16 cellular contexts compared by ENCODE assay signal in the genomic region with DNA sequence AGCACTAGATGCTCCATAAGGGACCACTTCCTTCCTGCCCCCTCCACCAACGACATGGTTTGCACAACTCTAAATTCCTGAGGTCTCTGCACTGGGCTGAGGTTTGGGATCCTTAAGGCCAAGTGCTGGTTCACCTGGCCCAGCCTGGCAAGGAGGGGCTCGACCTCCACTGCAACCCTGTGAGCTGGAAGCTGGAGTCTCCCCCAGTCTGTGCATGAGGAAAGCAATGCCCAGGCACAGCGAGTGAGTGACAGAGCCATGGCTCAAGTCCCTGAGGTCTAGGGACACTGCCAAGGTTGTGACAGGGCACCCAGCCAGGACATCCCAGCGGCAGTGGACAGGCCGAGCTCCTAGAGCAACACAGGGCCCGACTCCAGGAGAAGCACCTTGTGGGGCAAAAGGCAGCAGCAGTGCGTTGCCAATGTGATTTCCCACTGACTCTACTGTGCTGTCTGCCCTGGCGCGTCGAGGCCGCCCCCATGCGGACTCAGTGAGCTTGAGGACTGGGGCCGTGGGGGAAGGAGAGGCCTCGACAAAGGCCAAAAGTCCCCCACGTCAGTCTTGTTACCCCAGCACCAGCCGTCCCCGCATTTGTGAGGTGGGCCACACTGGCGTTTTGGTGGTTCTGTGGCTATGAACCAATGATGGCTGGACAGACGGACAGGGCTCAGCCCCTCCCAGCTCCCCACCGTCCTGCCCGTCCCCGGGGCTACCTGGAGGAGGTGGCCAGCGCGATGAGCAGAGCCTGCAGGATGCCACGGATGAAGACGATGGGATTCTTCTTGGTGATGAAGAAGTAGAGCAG. TPM values are rescaled to one million over a fixed set of nuclear protein-coding genes. Genes with fewer than 3 reads are reported as not detected.
DNase-seq lines count a peak whose midpoint lies in the region; ATAC-seq and TF ChIP-seq lines count a peak whose summit lies in the region.
"Had no signal": no experiment of that assay in that cellular context is flagged by ENCODE, and none has a peak within 500 bp of the region (broad histone marks: within the 10 kb centered on the region; RNA-seq: fewer than 3 reads in every experiment).

No MANE protein-coding gene starts in this region.

- H3K9me1 ChIP-seq in IMR-90 (ENCODE audit: insufficient read depth, low read length) = peaks cover 23% of the 10 kb centered on the region

- no peak overlapping the region; the same call in 1 of the 2 replicates for H2BK20ac ChIP-seq in IMR-90 (ENCODE audit: low read depth, low read length)

- H2BK15ac ChIP-seq in IMR-90 (ENCODE audit: low read depth, low read length) = 0 out of 3 replicates have a peak overlapping the region, but pooled peaks have one; percentile 7

- peaks cover 15% of the 10 kb centered on the region for H3K4me1 ChIP-seq in IMR-90 (ENCODE audit: control insufficient read depth, insufficient read depth, low read length)

- peaks cover 1% of the 10 kb centered on the region; the same call in 1 of the 2 replicates for H3K36me3 ChIP-seq in IMR-90 (ENCODE audit: control insufficient read depth, insufficient read depth, low read length)

- H4K20me1 ChIP-seq in IMR-90 (ENCODE audit: insufficient read depth, low read length) = no peaks in the 10 kb centered on the region

- no peak for TF ChIP-seq RAD21 in IMR-90 (IDR thresholded peaks at IDR 0.05; ENCODE audit: low read length)

- no peak overlapping the region for H3K18ac ChIP-seq in IMR-90 (ENCODE audit: low read depth, low read length)

- no peak for TF ChIP-seq POLR2A in IMR-90 (IDR thresholded peaks at IDR 0.05; ENCODE audit: low read depth, low read length)

- peak overlapping the region; percentile 66 for H2AK5ac ChIP-seq in IMR-90 (ENCODE audit: low read depth, low read length)

- H3K14ac ChIP-seq in IMR-90 (replicated peaks; ENCODE audit: low read depth, low read length) = peak overlapping the region; percentile 25; the same call in 1 of the 2 replicates

- TF ChIP-seq CTCF in IMR-90 (conservative IDR thresholded peaks at IDR 0.05; ENCODE audit: low read depth, low read length) = no peak
- no peak for TF ChIP-seq CTCF in astrocyte of the cerebellum (IDR thresholded peaks at IDR 0.05; ENCODE audit: low read depth, low read length, missing control alignments)

- H2BK120ac ChIP-seq in IMR-90 (ENCODE audit: low read depth, low read length) = peak overlapping the region; percentile 34; the same call in 1 of the 2 replicates

- H3K23ac ChIP-seq in IMR-90 (ENCODE audit: low read depth, low read length) = no peak overlapping the region

- H2BK5ac ChIP-seq in IMR-90 (ENCODE audit: low read depth, low read length, poor library complexity, severe bottlenecking) = no peak overlapping the region

- no peak overlapping the region for H3K9ac ChIP-seq in IMR-90 (ENCODE audit: low read depth, low read length)

- in situ Hi-C loops in IMR-90 (cut with MboI; ENCODE audit: low sequenced_read_pairs) (no loop called here), astrocyte of the cerebellum (cut with HindIII; ENCODE audit: low sequenced_read_pairs) (no loop called here)

- H3K79me1 ChIP-seq in IMR-90 (ENCODE audit: low read depth in 1 of 2, low read length in 2 of 2) = no peaks in the 10 kb centered on the region

- no peak overlapping the region for H3K4me2 ChIP-seq in IMR-90 (ENCODE audit: low read depth, low read length)

- H4K5ac ChIP-seq in IMR-90 (ENCODE audit: low read depth, low read length) = no peak overlapping the region

- H4K8ac ChIP-seq in IMR-90 (ENCODE audit: low read depth in 2 of 2, low read length in 2 of 2) = peak overlapping the region in 1 of 2 experiments; percentile 10; a peak in 1 of 4 replicates

- POLR2A ChIA-PET in IMR-90 (lab: Charles Lee; ENCODE audit: unreplicated experiment) = interaction anchor here (0.5 kb wide), 1 partner anchor 148 kb away, joined by 3 read pairs; no protein-coding TSS in a partner anchor

- CTCF ChIA-PET in IMR-90 (lab: Yijun Ruan, JAX) = no interaction called here

- no peak overlapping the region for H3K27ac ChIP-seq in IMR-90 (ENCODE audit: insufficient read depth, low read length)
- H3K27ac ChIP-seq: RWPE1 had no signal

- intact Hi-C loops in IMR-90 (cut with micrococcal nuclease) = no loop called here

- 88% methylated on average over 7 of the region's 26 CpGs; no CpG with 5 or more reads in 1 of the 2 experiments for WGBS in IMR-90 (ENCODE audit: extremely low coverage in 2 of 2, insufficient read length in 1 of 2), 2 experiments

- no peaks in the 10 kb centered on the region for H3K9me3 ChIP-seq in IMR-90 (ENCODE audit: control insufficient read depth, insufficient read depth, low read length)

- H3K4ac ChIP-seq in IMR-90 (ENCODE audit: low read depth, low read length) = peak overlapping the region; percentile 54

- H3K27me3 ChIP-seq in IMR-90 (ENCODE audit: control insufficient read depth, insufficient read depth, low read length) = no peaks in the 10 kb centered on the region

- H3K4me3 ChIP-seq in IMR-90 (ENCODE audit: insufficient read depth, low read depth, low read length) (no peak overlapping the region), astrocyte of the cerebellum (ENCODE audit: low read depth, low read length) (no peak overlapping the region)

- H2AFZ ChIP-seq in IMR-90 (replicated peaks; ENCODE audit: low read length, poor library complexity) = no peak overlapping the region

- H4K91ac ChIP-seq in IMR-90 (ENCODE audit: insufficient read depth, low read depth, low read length) = peak overlapping the region; percentile 63; the same call in 1 of the 2 replicates

- ATAC-seq in IMR-90 (ENCODE audit: low read depth) (no peak), left lobe of liver (peak; percentile 87), HG02981 (IDR thresholded peaks at IDR 0.05; ENCODE audit: unreplicated experiment) (no peak), GM21367 (IDR thresholded peaks at IDR 0.05; ENCODE audit: unreplicated experiment) (no peak)

- dilution Hi-C loops in IMR-90 (cut with HindIII; ENCODE audit: low sequenced_read_pairs, unreplicated experiment) = no loop called here

- BruUV-seq in IMR-90 (replicated peaks; lab: Mats Ljungman, UMichigan) = no TSS peak

- H3K56ac ChIP-seq in IMR-90 (ENCODE audit: extremely low read depth, insufficient read depth, low read length) = no peak overlapping the region

- DNase-seq in IMR-90 = no peak
- DNase-seq in astrocyte of the cerebellum (ENCODE audit: low read depth) = peak; percentile 27
- DNase-seq in left lobe of liver (ENCODE audit: low spot score) = peak; percentile 93
- DNase-seq in KG1 (lab: John Stamatoyannopoulos, UW) = no peak
- DNase-seq in NCI-H2081 treated with DMSO at 0.1 percent for 48 hours (lab: John Stamatoyannopoulos, UW) = no peak
- DNase-seq: activated naive CD4-positive, alpha-beta T cell treated with anti-CD3 and anti-CD28 coated beads for 36 hours; COR-L47; naive B cell; NCI-H1105; T1000 had no signal

- no peak overlapping the region for H2AK9ac ChIP-seq in IMR-90 (replicated peaks; ENCODE audit: low read depth, low read length, poor library complexity)

TF ChIP-seq in IMR-90, 13 proteins besides CTCF, POLR2A, EP300 and RAD21:
- TF ChIP-seq BHLHE40 (IDR thresholded peaks at IDR 0.05; ENCODE audit: low read depth, low read length) (no peak), FOS (IDR thresholded peaks at IDR 0.05; ENCODE audit: low read depth, low read length) (no peak), CEBPB (IDR thresholded peaks at IDR 0.05; ENCODE audit: low read depth, low read length) (no peak), NFE2L2 (IDR thresholded peaks at IDR 0.05; ENCODE audit: low read depth, low read length) (no peak), CHD1 (IDR thresholded peaks at IDR 0.05; ENCODE audit: low read depth, low read length) (no peak), MXI1 (IDR thresholded peaks at IDR 0.05; ENCODE audit: borderline replicate concordance, low read depth, low read length) (no peak), SMC3 (IDR thresholded peaks at IDR 0.05; ENCODE audit: low read depth, low read length) (no peak), MAZ (IDR thresholded peaks at IDR 0.05; ENCODE audit: borderline replicate concordance, low read depth, low read length) (peak; percentile 41; the same call in 1 of the 2 replicates)

RNA-seq across cellular contexts. Expression of a gene that starts 30.0 kb away (rescaled TPM):
- total RNA-seq in IMR-90 (2012; rRNA removed) = 0.54 and 0.56 TPM in 2 replicates
- polyA plus RNA-seq in IMR-90 (2012; rRNA removed) = 5.4 and 6.2 TPM in 2 replicates
- 4.1 and 10.2 TPM in 2 replicates for polyA plus RNA-seq in IMR-90 (2012; cell fraction: cytosol; rRNA removed)
- polyA plus RNA-seq in IMR-90 (2012; cell fraction: nucleus; rRNA removed; ENCODE audit: low replicate concordance) = 28.0 and 31.3 TPM in 2 replicates
- total RNA-seq in left lobe of liver = 3.0 TPM
- total RNA-seq: activated CD8-positive, alpha-beta memory T cell treated with anti-CD3 and anti-CD28 coated beads for 36 hours; activated naive CD4-positive, alpha-beta T cell treated with anti-CD3 and anti-CD28 coated beads for 36 hours; NCI-H460 had no signal

RNA-seq across cellular contexts. Expression of a gene that starts 50.4 kb away (rescaled TPM):
- not detected in 2 replicates for total RNA-seq in IMR-90 (2012; rRNA removed)
- polyA plus RNA-seq in IMR-90 (2012; rRNA removed) = 0.05 and 0.06 TPM in 2 replicates
- 0.09 TPM in 1 of 2 replicates, not detected in the other for polyA plus RNA-seq in IMR-90 (2012; cell fraction: cytosol; rRNA removed)
- polyA plus RNA-seq in IMR-90 (2012; cell fraction: nucleus; rRNA removed; ENCODE audit: low replicate concordance) = 0.37 and 0.40 TPM in 2 replicates
- 0.35 TPM for total RNA-seq in left lobe of liver
- total RNA-seq: activated CD8-positive, alpha-beta memory T cell treated with anti-CD3 and anti-CD28 coated beads for 36 hours; activated naive CD4-positive, alpha-beta T cell treated with anti-CD3 and anti-CD28 coated beads for 36 hours; NCI-H460; skeletal muscle tissue had no signal

Comparison
In these comparisons a context has a peak if more than half of its experiments do, and no peak if none do; other contexts are left out.
1. DNase-seq: peak in astrocyte of the cerebellum (single experiment) and left lobe of liver (single experiment); none in IMR-90 (single experiment), KG1 (single experiment) and NCI-H2081 treated with DMSO at 0.1 percent for 48 hours (single experiment).